In the genomic region with DNA sequence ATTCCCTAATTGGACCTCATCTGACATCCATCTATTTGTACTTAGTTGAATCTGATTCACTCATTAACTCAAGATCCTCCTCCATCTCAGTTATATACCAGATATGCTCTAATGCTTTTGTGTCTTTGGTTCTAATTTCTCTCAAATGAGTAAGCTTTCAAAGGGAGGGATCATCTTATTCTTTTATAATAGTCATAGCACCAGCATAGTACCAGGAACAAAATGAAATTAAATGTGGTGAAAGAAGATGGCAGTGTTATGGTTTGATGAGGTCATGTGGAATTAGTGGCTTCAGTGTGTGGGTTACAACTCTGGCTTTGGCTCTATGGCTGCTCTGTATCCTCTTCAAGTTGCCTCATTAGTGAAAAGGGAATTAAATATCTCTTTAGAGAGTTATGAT, we compare ENCODE assay signal across 27 cellular contexts. TPM values are rescaled to one million over a fixed set of nuclear protein-coding genes. Genes with fewer than 3 reads are reported as not detected.
"Had no signal": no experiment of that assay in that cellular context is flagged by ENCODE, and none has a peak within 500 bp of the region (broad histone marks: within the 10 kb centered on the region; RNA-seq: fewer than 3 reads in every experiment).

No MANE protein-coding gene starts in this region.

- H3K9me3 ChIP-seq: left lung, mucosa of descending colon, ovary, right lobe of liver, suprapubic skin, transverse colon, upper lobe of right lung, uterus had no signal

- DNase-seq: caudate nucleus; cerebellar nuclear complex; dorsolateral prefrontal cortex; effector CD4-positive, alpha-beta T cell; foreskin melanocyte; hypothalamus; immature natural killer cell; islet precursor cell; left lung; mesenchymal stem cell; mucosa of descending colon; naive thymus-derived CD4-positive, alpha-beta T cell; ovary; posterior cingulate gyrus; right lobe of liver; stimulated activated CD4-positive, alpha-beta T cell treated with anti-CD3 and anti-CD28 coated beads, Interleukin-2, amount 100 ng/mL, for 24 hours; stimulated activated CD4-positive, alpha-beta T cell treated with anti-CD3 and anti-CD28 coated beads, Interleukin-4, amount 100 ng/mL, for 4 hours; transverse colon; upper lobe of right lung; uterus had no signal

- H3K27me3 ChIP-seq: dorsolateral prefrontal cortex, left lung, neural progenitor cell, ovary, right lobe of liver, suprapubic skin, transverse colon, upper lobe of right lung, uterus had no signal

- H3K36me3 ChIP-seq: left lung, neural progenitor cell, ovary, right lobe of liver, suprapubic skin, transverse colon, upper lobe of right lung, uterus had no signal

- H3K27ac ChIP-seq: dorsolateral prefrontal cortex, epithelial cell of prostate, left lung, neural progenitor cell, ovary, right lobe of liver, suprapubic skin, transverse colon, upper lobe of right lung, uterus had no signal

- ATAC-seq: esophagus mucosa; left lung; naive thymus-derived CD4-positive, alpha-beta T cell; right lobe of liver; stimulated activated memory B cell treated with anti-CD40 and anti-IgM and Interleukin-4, amounts not matched to agents 10 μg/mL and 1 μg/mL and 100 μg/mL, for 72 hours; upper lobe of right lung had no signal

- H3K4me3 ChIP-seq: dorsolateral prefrontal cortex, left lung, mucosa of descending colon, neural progenitor cell, ovary, right lobe of liver, suprapubic skin, transverse colon, upper lobe of right lung, uterus had no signal

- H3K4me1 ChIP-seq: left lung, right lobe of liver, suprapubic skin, transverse colon, upper lobe of right lung, uterus had no signal

- H2AFZ ChIP-seq: neural progenitor cell had no signal

- H3K9ac ChIP-seq: neural progenitor cell had no signal

- H3K4me2 ChIP-seq: neural progenitor cell had no signal

RNA-seq across cellular contexts. Expression of a gene that starts 32.5 kb away (rescaled TPM):
- total RNA-seq: fibroblast of lung, mesothelial cell of epicardium had no signal
- polyA plus RNA-seq: fibroblast of lung; naive thymus-derived CD4-positive, alpha-beta T cell had no signal
